Comparison of ENCODE assay signal across 26 cellular contexts in the genomic region with DNA sequence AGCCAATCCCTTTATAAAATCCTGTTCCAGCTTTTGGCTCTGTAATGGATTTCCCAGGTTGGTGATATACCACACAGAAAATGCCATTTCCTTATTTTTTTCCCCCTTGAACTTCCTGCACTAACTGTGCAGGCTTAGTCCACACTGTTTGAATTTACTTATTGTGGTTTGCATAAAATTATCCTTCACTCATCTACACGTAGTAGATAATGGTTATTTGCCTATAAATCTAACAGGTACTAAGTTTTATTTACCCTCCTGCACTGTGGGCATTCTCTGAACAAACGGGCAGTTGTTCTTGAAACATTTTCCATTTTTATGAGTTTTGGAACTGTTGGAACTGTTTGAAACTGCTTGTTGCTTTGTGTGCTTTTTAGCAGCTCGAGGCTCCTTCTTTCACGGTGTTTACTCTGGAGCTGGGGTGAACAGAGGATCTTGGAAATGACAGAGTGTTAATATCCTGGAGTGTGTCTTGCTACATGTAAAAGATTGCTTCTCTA. TPM values are rescaled to one million over a fixed set of nuclear protein-coding genes. Genes with fewer than 3 reads are reported as not detected.
DNase-seq lines count a peak whose midpoint lies in the region; ATAC-seq and TF ChIP-seq lines count a peak whose summit lies in the region.
"Had no signal": no experiment of that assay in that cellular context is flagged by ENCODE, and none has a peak within 500 bp of the region (broad histone marks: within the 10 kb centered on the region; RNA-seq: fewer than 3 reads in every experiment).

No MANE protein-coding gene starts in this region.

- no peak overlapping the region for H3K9ac ChIP-seq in SK-N-SH

- no peaks in the 10 kb centered on the region for H3K36me3 Mint-ChIP-seq in type B pancreatic cell
- H3K36me3 Mint-ChIP-seq in CD4-positive, alpha-beta memory T cell: peaks cover 0 to 7% of the 10 kb centered on the region in 2 donors

- WGBS in SK-N-SH (ENCODE audit: low lambda C conversion rate): 29% methylated on average over 4 of the region's 4 CpGs

- H3K4me1 Mint-ChIP-seq in type B pancreatic cell (ENCODE audit: unreplicated experiment): peaks cover 21% of the 10 kb centered on the region
- no peaks in the 10 kb centered on the region for H3K4me1 Mint-ChIP-seq in CD4-positive, alpha-beta memory T cell
- H3K4me1 Mint-ChIP-seq: memory B cell; naive thymus-derived CD4-positive, alpha-beta T cell had no signal

- H3K36me3 ChIP-seq in SK-N-SH (replicated peaks in 1 of 2; ENCODE audit: control insufficient read depth in 1 of 2, insufficient read depth in 2 of 2, low read length in 1 of 2): no peaks in the 10 kb centered on the region
- no peaks in the 10 kb centered on the region for H3K36me3 ChIP-seq in CD4-positive, alpha-beta memory T cell (ENCODE audit: insufficient read depth, low read length)
- H3K36me3 ChIP-seq: adrenal gland, brain microvascular endothelial cell, HAP-1, uterus had no signal

- H3K9me3 ChIP-seq in SK-N-SH: no peaks in the 10 kb centered on the region
- no peaks in the 10 kb centered on the region for H3K9me3 ChIP-seq in CD4-positive, alpha-beta memory T cell (ENCODE audit: control insufficient read depth in 1 of 2, low read length in 2 of 2)
- H3K9me3 ChIP-seq: adrenal gland, HAP-1, uterus had no signal

- H3K4me2 ChIP-seq in SK-N-SH: no peak overlapping the region

- no peak overlapping the region for H2AFZ ChIP-seq in SK-N-SH (ENCODE audit: low read depth)

- H3K27me3 ChIP-seq in SK-N-SH (ENCODE audit: insufficient read depth): no peaks in the 10 kb centered on the region
- H3K27me3 ChIP-seq in CD4-positive, alpha-beta memory T cell (ENCODE audit: insufficient read depth, low read length): no peaks in the 10 kb centered on the region
- H3K27me3 ChIP-seq: adrenal gland, brain microvascular endothelial cell, uterus had no signal

- H3K27ac ChIP-seq in SK-N-SH (ENCODE audit: low read depth in 2 of 2, low read length in 1 of 2): peak overlapping the region in 1 of 2 experiments; percentile 60; a peak in 2 of 4 replicates
- H3K27ac ChIP-seq in CD4-positive, alpha-beta memory T cell (ENCODE audit: low read depth, low read length): no peak overlapping the region
- H3K27ac ChIP-seq: adrenal gland, brain microvascular endothelial cell, uterus had no signal

- no peak overlapping the region for H3K4me3 ChIP-seq in SK-N-SH (ENCODE audit: low read depth in 2 of 2, low read length in 1 of 2)
- no peak overlapping the region for H3K4me3 ChIP-seq in CD4-positive, alpha-beta memory T cell (ENCODE audit: low read length in 2 of 2)
- H3K4me3 ChIP-seq: adrenal gland, HAP-1, uterus had no signal

- no peaks in the 10 kb centered on the region for H4K20me1 ChIP-seq in SK-N-SH (ENCODE audit: insufficient read depth)

- ATAC-seq in SK-N-SH treated with all-trans-retinoic acid at 6 μM for 48 hours: peak; percentile 71
- ATAC-seq: naive thymus-derived CD4-positive, alpha-beta T cell; Right ventricle myocardium inferior had no signal

- no peak for TF ChIP-seq EP300 in SK-N-SH (IDR thresholded peaks at IDR 0.05; ENCODE audit: borderline replicate concordance in 1 of 2, low read depth in 1 of 2, low read length in 1 of 2)

- DNase-seq in SK-N-SH (no peak), NCI-H526 treated with DMSO at 0.1 percent for 48 hours (lab: John Stamatoyannopoulos, UW) (peak; percentile 100), left kidney (ENCODE audit: low read depth, low spot score) (peak; percentile 15), type B pancreatic cell (ENCODE audit: extremely low spot score, unreplicated experiment) (no peak), GM13976 (ENCODE audit: low spot score) (no peak), HK-2 (ENCODE audit: unreplicated experiment) (no peak)
- DNase-seq in CD4-positive, alpha-beta memory T cell: no peak
- DNase-seq: activated naive CD4-positive, alpha-beta T cell; activated T-cell treated with anti-CD3 and anti-CD28 coated beads, Interleukin-2, amount 50 U/mL, for 1 hour; adrenal gland; brain microvascular endothelial cell; C1 segment of cervical spinal cord; KBM-7; naive thymus-derived CD4-positive, alpha-beta T cell; NCI-H1694 treated with DMSO at 0.1 percent for 48 hours; NCI-H446 treated with DMSO at 0.1 percent for 48 hours; posterior cingulate gyrus; uterus had no signal

- peak overlapping the region; percentile 32 for H3K4me3 Mint-ChIP-seq in type B pancreatic cell
- H3K4me3 Mint-ChIP-seq in CD4-positive, alpha-beta memory T cell: no peak overlapping the region
- H3K4me3 Mint-ChIP-seq: memory B cell; naive thymus-derived CD4-positive, alpha-beta T cell had no signal

- H3K27me3 Mint-ChIP-seq in type B pancreatic cell: no peaks in the 10 kb centered on the region
- H3K27me3 Mint-ChIP-seq in CD4-positive, alpha-beta memory T cell: peaks cover 20 to 23% of the 10 kb centered on the region in 2 donors

- no peak for TF ChIP-seq CTCF in SK-N-SH (IDR thresholded peaks at IDR 0.05)
- no peak for TF ChIP-seq CTCF in type B pancreatic cell (conservative IDR thresholded peaks at IDR 0.05)
- no peak for TF ChIP-seq CTCF in GM13976 (IDR thresholded peaks at IDR 0.05; ENCODE audit: borderline replicate concordance, control extremely low read depth, extremely low read depth, insufficient read depth, missing control alignments)

- POLR2A ChIA-PET in SK-N-SH (lab: Yijun Ruan, JAX): no interaction called here
- POLR2A ChIA-PET in CD4-positive, alpha-beta memory T cell (lab: Charles Lee; ENCODE audit: partially characterized antibody): no interaction called here

- TF ChIP-seq RAD21 in SK-N-SH (IDR thresholded peaks at IDR 0.05; ENCODE audit: low read length): no peak

- H3K9me2 ChIP-seq in SK-N-SH: no peaks in the 10 kb centered on the region

- peaks cover 6 to 7% of the 10 kb centered on the region in 2 experiments; a peak in 3 of 4 replicates for H3K4me1 ChIP-seq in SK-N-SH (ENCODE audit: control insufficient read depth in 1 of 2, insufficient read depth in 2 of 2, low read depth in 1 of 2, low read length in 1 of 2)
- no peaks in the 10 kb centered on the region for H3K4me1 ChIP-seq in CD4-positive, alpha-beta memory T cell (ENCODE audit: insufficient read depth, low read length)
- H3K4me1 ChIP-seq: adrenal gland, uterus had no signal

- peaks cover 10% of the 10 kb centered on the region for H3K9me3 Mint-ChIP-seq in type B pancreatic cell
- peaks cover 0 to 14% (median 5%) of the 10 kb centered on the region in 8 donors for H3K9me3 Mint-ChIP-seq in CD4-positive, alpha-beta memory T cell

- no peak overlapping the region for H3K27ac Mint-ChIP-seq in type B pancreatic cell
- no peak overlapping the region for H3K27ac Mint-ChIP-seq in CD4-positive, alpha-beta memory T cell
- H3K27ac Mint-ChIP-seq: memory B cell; naive thymus-derived CD4-positive, alpha-beta T cell had no signal

- H3F3A ChIP-seq in SK-N-SH (replicated peaks; ENCODE audit: insufficient read depth): no peaks in the 10 kb centered on the region

- no peaks in the 10 kb centered on the region for H3K79me2 ChIP-seq in SK-N-SH (ENCODE audit: insufficient read depth)

- intact Hi-C loops in CD4-positive, alpha-beta memory T cell (cut with micrococcal nuclease): no loop called here

- in situ Hi-C loops in GM13976 (cut with MboI; ENCODE audit: low sequenced_read_pairs, unreplicated experiment): no loop called here

- CTCF ChIA-PET in SK-N-SH (lab: Yijun Ruan, JAX): no interaction called here
- CTCF ChIA-PET in CD4-positive, alpha-beta memory T cell (lab: Charles Lee; ENCODE audit: partially characterized antibody): no interaction called here

TF ChIP-seq in SK-N-SH treated with all-trans-retinoic acid at 6 μM for 48 hours, 23 proteins besides CTCF, POLR2A, EP300 and RAD21 (continues in another document):
- no peak for TF ChIP-seq ARNTL (CRISPR knock-in tag; IDR thresholded peaks at IDR 0.05; ENCODE audit: borderline replicate concordance, low read depth)
- TF ChIP-seq, protein P1, sequence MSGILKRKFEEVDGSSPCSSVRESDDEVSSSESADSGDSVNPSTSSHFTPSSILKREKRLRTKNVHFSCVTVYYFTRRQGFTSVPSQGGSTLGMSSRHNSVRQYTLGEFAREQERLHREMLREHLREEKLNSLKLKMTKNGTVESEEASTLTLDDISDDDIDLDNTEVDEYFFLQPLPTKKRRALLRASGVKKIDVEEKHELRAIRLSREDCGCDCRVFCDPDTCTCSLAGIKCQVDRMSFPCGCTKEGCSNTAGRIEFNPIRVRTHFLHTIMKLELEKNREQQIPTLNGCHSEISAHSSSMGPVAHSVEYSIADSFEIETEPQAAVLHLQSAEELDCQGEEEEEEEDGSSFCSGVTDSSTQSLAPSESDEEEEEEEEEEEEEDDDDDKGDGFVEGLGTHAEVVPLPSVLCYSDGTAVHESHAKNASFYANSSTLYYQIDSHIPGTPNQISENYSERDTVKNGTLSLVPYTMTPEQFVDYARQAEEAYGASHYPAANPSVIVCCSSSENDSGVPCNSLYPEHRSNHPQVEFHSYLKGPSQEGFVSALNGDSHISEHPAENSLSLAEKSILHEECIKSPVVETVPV (CRISPR knock-in tag; IDR thresholded peaks at IDR 0.05): no peak
- no peak for TF ChIP-seq TCF4 (CRISPR knock-in tag; IDR thresholded peaks at IDR 0.05; ENCODE audit: borderline replicate concordance)

RNA-seq across cellular contexts. Expression of a gene that starts 23.0 kb away (rescaled TPM):
- 10.7 and 12.3 TPM in 2 replicates for polyA plus RNA-seq in SK-N-SH (2012; rRNA removed)
- 16.6 and 18.1 TPM in 2 replicates for polyA plus RNA-seq in SK-N-SH (2012; cell fraction: cytosol; rRNA removed)
- polyA plus RNA-seq in SK-N-SH (2012; cell fraction: nucleus; rRNA removed): 9.8 and 17.9 TPM in 2 replicates
- 39.7 and 44.7 TPM in 2 replicates for total RNA-seq in type B pancreatic cell (ENCODE audit: low replicate concordance)
- 10 to 100 TPM; 20.2 to 22.2 TPM for total RNA-seq in CD4-positive, alpha-beta memory T cell
- 10 to 100 TPM; 16.1 to 16.7 TPM for polyA plus RNA-seq in CD4-positive, alpha-beta memory T cell

RNA-seq across cellular contexts. Expression of a gene that starts 48.3 kb away (rescaled TPM):
- polyA plus RNA-seq in SK-N-SH (2012; rRNA removed): not detected in 2 replicates
- not detected in 2 replicates for polyA plus RNA-seq in SK-N-SH (2012; cell fraction: cytosol; rRNA removed)
- polyA plus RNA-seq in SK-N-SH (2012; cell fraction: nucleus; rRNA removed): not detected in 2 replicates
- not detected in 2 replicates for total RNA-seq in type B pancreatic cell (ENCODE audit: low replicate concordance)
- total RNA-seq in CD4-positive, alpha-beta memory T cell: not detected
- not detected for polyA plus RNA-seq in CD4-positive, alpha-beta memory T cell
- total RNA-seq: adrenal gland; G401; glomerular endothelial cell; HT1080; kidney epithelial cell; naive thymus-derived CD4-positive, alpha-beta T cell; uterus had no signal
- polyA plus RNA-seq: adrenal gland; naive thymus-derived CD4-positive, alpha-beta T cell had no signal

Comparison
In these comparisons a context has a peak if more than half of its experiments do, and no peak if none do; other contexts are left out.
1. DNase-seq: peak in NCI-H526 treated with DMSO at 0.1 percent for 48 hours (single experiment) and left kidney (single experiment); none in SK-N-SH (single experiment), type B pancreatic cell (single experiment), CD4-positive, alpha-beta memory T cell (0 of 5), GM13976 (single experiment) and HK-2 (single experiment).